In the genomic region with DNA sequence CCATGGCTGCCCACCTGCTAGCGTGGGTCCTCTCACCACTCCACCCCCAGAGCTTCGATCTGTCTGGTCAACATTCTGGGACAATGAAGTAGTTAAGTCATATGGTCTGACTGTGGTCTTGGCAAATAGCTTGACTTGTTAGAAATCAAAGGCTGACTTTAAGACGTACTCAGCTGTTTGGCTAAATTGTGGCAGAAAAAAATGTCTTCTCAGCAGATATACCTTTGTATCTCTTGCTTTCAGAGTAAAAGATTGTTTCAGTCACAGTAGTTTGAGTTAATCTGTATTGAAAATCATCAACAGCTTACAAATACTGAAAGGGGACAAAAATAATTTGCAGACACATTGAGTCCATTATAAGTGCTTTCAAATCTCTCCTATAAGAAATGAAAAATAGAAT, we compare ENCODE assay signal across 1 cellular context.
TF ChIP-seq lines count a peak whose summit lies in the region.

No MANE protein-coding gene starts in this region.

TF ChIP-seq in HepG2, 621 proteins besides CTCF, POLR2A, EP300 and RAD21:
- no peak for TF ChIP-seq TEAD3 (CRISPR knock-in tag; optimal IDR thresholded peaks at IDR 0.05; ENCODE audit: borderline replicate concordance)
- TF ChIP-seq MAFF (IDR thresholded peaks at IDR 0.05; ENCODE audit: low read depth, low read length), result peak; percentile 77
- TF ChIP-seq, protein P1, sequence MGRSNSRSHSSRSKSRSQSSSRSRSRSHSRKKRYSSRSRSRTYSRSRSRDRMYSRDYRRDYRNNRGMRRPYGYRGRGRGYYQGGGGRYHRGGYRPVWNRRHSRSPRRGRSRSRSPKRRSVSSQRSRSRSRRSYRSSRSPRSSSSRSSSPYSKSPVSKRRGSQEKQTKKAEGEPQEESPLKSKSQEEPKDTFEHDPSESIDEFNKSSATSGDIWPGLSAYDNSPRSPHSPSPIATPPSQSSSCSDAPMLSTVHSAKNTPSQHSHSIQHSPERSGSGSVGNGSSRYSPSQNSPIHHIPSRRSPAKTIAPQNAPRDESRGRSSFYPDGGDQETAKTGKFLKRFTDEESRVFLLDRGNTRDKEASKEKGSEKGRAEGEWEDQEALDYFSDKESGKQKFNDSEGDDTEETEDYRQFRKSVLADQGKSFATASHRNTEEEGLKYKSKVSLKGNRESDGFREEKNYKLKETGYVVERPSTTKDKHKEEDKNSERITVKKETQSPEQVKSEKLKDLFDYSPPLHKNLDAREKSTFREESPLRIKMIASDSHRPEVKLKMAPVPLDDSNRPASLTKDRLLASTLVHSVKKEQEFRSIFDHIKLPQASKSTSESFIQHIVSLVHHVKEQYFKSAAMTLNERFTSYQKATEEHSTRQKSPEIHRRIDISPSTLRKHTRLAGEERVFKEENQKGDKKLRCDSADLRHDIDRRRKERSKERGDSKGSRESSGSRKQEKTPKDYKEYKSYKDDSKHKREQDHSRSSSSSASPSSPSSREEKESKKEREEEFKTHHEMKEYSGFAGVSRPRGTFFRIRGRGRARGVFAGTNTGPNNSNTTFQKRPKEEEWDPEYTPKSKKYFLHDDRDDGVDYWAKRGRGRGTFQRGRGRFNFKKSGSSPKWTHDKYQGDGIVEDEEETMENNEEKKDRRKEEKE (IDR thresholded peaks at IDR 0.05), result no peak
- no peak for TF ChIP-seq ETV5 (CRISPR knock-in tag; IDR thresholded peaks at IDR 0.05; ENCODE audit: borderline replicate concordance)
- TF ChIP-seq HNF4G (IDR thresholded peaks at IDR 0.05; ENCODE audit: borderline replicate concordance, low read depth, low read length), result no peak
- TF ChIP-seq HNF4G (CRISPR knock-in tag; IDR thresholded peaks at IDR 0.05; ENCODE audit: borderline replicate concordance, low read depth), result no peak
- TF ChIP-seq MAFK (conservative IDR thresholded peaks at IDR 0.05 in 1 of 2, IDR thresholded peaks at IDR 0.05 in 1 of 2; ENCODE audit: low read length in 2 of 2), result peak; percentile 77 to 82
